ENCODE assay signal across 3 cellular contexts in the genomic region with DNA sequence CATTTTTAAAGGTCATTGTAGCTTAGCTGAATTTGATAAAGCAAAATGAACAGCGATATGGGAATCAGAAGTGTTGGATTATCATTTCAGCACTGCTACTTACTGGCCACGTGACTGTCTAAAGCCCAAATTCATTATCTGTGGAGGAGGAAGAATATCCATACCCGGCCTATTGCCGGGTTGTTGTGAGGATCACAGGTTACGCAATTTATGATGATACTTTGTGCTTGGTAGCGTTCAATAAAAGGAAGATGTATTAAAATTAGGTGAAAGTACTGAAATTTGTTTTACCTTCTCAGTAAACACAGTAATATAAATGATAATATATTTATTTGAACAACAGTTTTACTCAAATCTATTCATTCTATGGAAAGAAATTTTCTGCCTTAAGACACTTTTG.
TF ChIP-seq lines count a peak whose summit lies in the region.

No MANE protein-coding gene starts in this region.

TF ChIP-seq in HepG2, 621 proteins besides CTCF, POLR2A, EP300 and RAD21:
- TF ChIP-seq ZNF225 (CRISPR knock-in tag; IDR thresholded peaks at IDR 0.05) (no peak), HMGXB3 (CRISPR knock-in tag; IDR thresholded peaks at IDR 0.05; ENCODE audit: borderline replicate concordance) (no peak), CEBPB (IDR thresholded peaks at IDR 0.05; ENCODE audit: borderline replicate concordance, low read depth, low read length) (peak; percentile 50; the same call in 1 of the 2 replicates), ZNF597 (CRISPR knock-in tag; IDR thresholded peaks at IDR 0.05) (no peak)
- TF ChIP-seq, protein P1, sequence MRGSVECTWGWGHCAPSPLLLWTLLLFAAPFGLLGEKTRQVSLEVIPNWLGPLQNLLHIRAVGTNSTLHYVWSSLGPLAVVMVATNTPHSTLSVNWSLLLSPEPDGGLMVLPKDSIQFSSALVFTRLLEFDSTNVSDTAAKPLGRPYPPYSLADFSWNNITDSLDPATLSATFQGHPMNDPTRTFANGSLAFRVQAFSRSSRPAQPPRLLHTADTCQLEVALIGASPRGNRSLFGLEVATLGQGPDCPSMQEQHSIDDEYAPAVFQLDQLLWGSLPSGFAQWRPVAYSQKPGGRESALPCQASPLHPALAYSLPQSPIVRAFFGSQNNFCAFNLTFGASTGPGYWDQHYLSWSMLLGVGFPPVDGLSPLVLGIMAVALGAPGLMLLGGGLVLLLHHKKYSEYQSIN (CRISPR knock-in tag; IDR thresholded peaks at IDR 0.05; ENCODE audit: borderline replicate concordance), result no peak

TF ChIP-seq in IMR-90, 13 proteins besides CTCF, POLR2A, EP300 and RAD21:
- TF ChIP-seq ELK1 (IDR thresholded peaks at IDR 0.05; ENCODE audit: borderline replicate concordance, low read depth, low read length) (no peak), CEBPB (IDR thresholded peaks at IDR 0.05; ENCODE audit: low read depth, low read length) (peak; percentile 61), RFX5 (IDR thresholded peaks at IDR 0.05; ENCODE audit: low read depth, low read length) (no peak), CHD1 (IDR thresholded peaks at IDR 0.05; ENCODE audit: low read depth, low read length) (no peak)

TF ChIP-seq in H1, 55 proteins besides CTCF, POLR2A, EP300 and RAD21:
- TF ChIP-seq SIN3A (conservative IDR thresholded peaks at IDR 0.05 in 1 of 2, IDR thresholded peaks at IDR 0.05 in 1 of 2; ENCODE audit: low read depth in 1 of 2, low read length in 2 of 2) (no peak), CEBPB (IDR thresholded peaks at IDR 0.05; ENCODE audit: low read depth, low read length) (0 out of 2 replicates have a peak, but pooled peaks have one; percentile 26), GTF2F1 (IDR thresholded peaks at IDR 0.05; ENCODE audit: borderline replicate concordance, low read depth, low read length) (no peak), ATF3 (IDR thresholded peaks at IDR 0.05; ENCODE audit: insufficient read depth, low read depth, low read length) (no peak), HDAC6 (IDR thresholded peaks at IDR 0.05; ENCODE audit: low read depth, low read length) (no peak), TCF12 (IDR thresholded peaks at IDR 0.05; ENCODE audit: low read depth, low read length) (no peak)
